Comparison of ENCODE assay signal across 22 cellular contexts in genomic region chr12:90407841-90408240, GRCh38.
DNase-seq lines count a peak whose midpoint lies in the region; ATAC-seq, FAIRE-seq and TF ChIP-seq lines count a peak whose summit lies in the region.
"Had no signal": no experiment of that assay in that cellular context is flagged by ENCODE, and none has a peak within 500 bp of the region (broad histone marks: within the 10 kb centered on the region; RNA-seq: fewer than 3 reads in every experiment).

No MANE protein-coding gene starts in this region.

- ATAC-seq in WTC11 (peak; percentile 87), body of pancreas (no peak), left lung (no peak), GM19452 (IDR thresholded peaks at IDR 0.05; ENCODE audit: unreplicated experiment) (no peak), HG03108 (IDR thresholded peaks at IDR 0.05; ENCODE audit: unreplicated experiment) (no peak)
- ATAC-seq: sciatic nerve, T-helper 17 cell had no signal

- no peaks in the 10 kb centered on the region; the same call in 1 of the 2 replicates for H3K9me3 Mint-ChIP-seq in WTC11
- H3K9me3 Mint-ChIP-seq: activated CD4-positive, alpha-beta memory T cell treated with anti-CD3 and anti-CD28 coated beads, Interleukin-2, amount 10 ng/mL, durations not matched to agents 7 days and 5 days; activated naive CD4-positive, alpha-beta T cell treated with anti-CD3 and anti-CD28 coated beads for 36 hours; activated T-cell treated with anti-CD3 and anti-CD28 coated beads, Interleukin-2, amount 50 U/mL, for 24 hours had no signal

- H3K36me3 ChIP-seq in Loucy (ENCODE audit: insufficient read depth, low read length) (no peaks in the 10 kb centered on the region), keratinocyte (ENCODE audit: control insufficient read depth in 2 of 2, extremely low read depth in 1 of 2, insufficient read depth in 2 of 2, low read length in 2 of 2) (no peaks in the 10 kb centered on the region), body of pancreas (replicated peaks in 1 of 2; ENCODE audit: insufficient read depth in 1 of 2, low read depth in 2 of 2) (no peaks in the 10 kb centered on the region), left lung (no peaks in the 10 kb centered on the region)
- H3K36me3 ChIP-seq: HAP-1, ovary, thyroid gland had no signal

- no peak for TF ChIP-seq POLR2A in body of pancreas (IDR thresholded peaks at IDR 0.05)

- POLR2A ChIA-PET in WTC11 (lab: Charles Lee) = interaction anchor here (0.5 kb wide), 1 partner anchor 107 kb away, joined by 4 read pairs; no protein-coding TSS in a partner anchor

- H3K9me1 ChIP-seq in keratinocyte (ENCODE audit: control insufficient read depth, extremely low read depth, insufficient read depth, low read length) = no peaks in the 10 kb centered on the region

- H3K9me2 ChIP-seq in Loucy (replicated peaks; ENCODE audit: low read depth, low read length) = no peaks in the 10 kb centered on the region

- dilution Hi-C loops in keratinocyte (cut with MboI; ENCODE audit: extremely low pct_ligation_motif_present, low sequenced_read_pairs) = no loop called here

- DNase-seq in D721Med (ENCODE audit: insufficient read length, low spot score) = no peak
- no peak for DNase-seq in WTC11 (ENCODE audit: low spot score)
- DNase-seq in keratinocyte (ENCODE audit: low read depth, low spot score) = no peak
- no peak for DNase-seq in body of pancreas
- no peak for DNase-seq in left lung
- DNase-seq: activated CD4-positive, alpha-beta memory T cell treated with anti-CD3 and anti-CD28 coated beads, Interleukin-2, amount 10 ng/mL, durations not matched to agents 7 days and 5 days; activated naive CD4-positive, alpha-beta T cell treated with anti-CD3 and anti-CD28 coated beads for 36 hours; activated T-cell treated with anti-CD3 and anti-CD28 coated beads, Interleukin-2, amount 50 U/mL, for 24 hours; aorta; NCI-H187; ovary; SHP77 treated with DMSO at 0.1 percent for 48 hours; stimulated activated CD4-positive, alpha-beta T cell treated with anti-CD3 and anti-CD28 coated beads, Interleukin-1b, Interleukin-23, amount 100 ng/mL, for 48 hours; stimulated activated naive CD4-positive, alpha-beta T cell treated with Interleukin-2 at 50 U/mL for 16 hours; T-helper 17 cell; thyroid gland had no signal

- H3K4me3 Mint-ChIP-seq in WTC11 = no peak overlapping the region
- H3K4me3 Mint-ChIP-seq: activated CD4-positive, alpha-beta memory T cell treated with anti-CD3 and anti-CD28 coated beads, Interleukin-2, amount 10 ng/mL, durations not matched to agents 7 days and 5 days; activated naive CD4-positive, alpha-beta T cell treated with anti-CD3 and anti-CD28 coated beads for 36 hours; activated T-cell treated with anti-CD3 and anti-CD28 coated beads, Interleukin-2, amount 50 U/mL, for 24 hours; T-helper 17 cell had no signal

- no peak overlapping the region for H3K4me2 ChIP-seq in Loucy (ENCODE audit: low read depth, low read length, poor library complexity, severe bottlenecking)
- no peak overlapping the region for H3K4me2 ChIP-seq in keratinocyte (ENCODE audit: control insufficient read depth, extremely low read depth, insufficient read depth, low read depth, low read length)

- intact Hi-C loops in body of pancreas (cut with DNase I) (no loop called here), left lung (cut with DNase I) (no loop called here)

- FAIRE-seq in D721Med (lab: Jason Lieb, UNC) (peak; percentile 79), keratinocyte (lab: Jason Lieb, UNC) (peak; percentile 36)
- FAIRE-seq: G401.6 had no signal

- H4K20me1 ChIP-seq in Loucy (ENCODE audit: insufficient read depth, low read length, poor library complexity, severe bottlenecking) (no peaks in the 10 kb centered on the region), keratinocyte (ENCODE audit: control insufficient read depth, extremely low read depth, insufficient read depth, low read length) (no peaks in the 10 kb centered on the region)

- H3K27ac ChIP-seq in keratinocyte (ENCODE audit: control insufficient read depth, insufficient read depth, low read length) (no peak overlapping the region), body of pancreas (no peak overlapping the region), left lung (no peak overlapping the region)
- H3K27ac ChIP-seq: ovary, thyroid gland had no signal

- no peaks in the 10 kb centered on the region for H3F3A ChIP-seq in Loucy (ENCODE audit: low read depth)

- H3K9ac ChIP-seq in Loucy (ENCODE audit: low read depth, low read length, poor library complexity, severe bottlenecking) (no peak overlapping the region), keratinocyte (ENCODE audit: control insufficient read depth, extremely low read depth, insufficient read depth, low read length) (no peak overlapping the region)

- no peaks in the 10 kb centered on the region; the same call in 1 of the 2 replicates for H3K27me3 Mint-ChIP-seq in WTC11 (ENCODE audit: low read depth)
- H3K27me3 Mint-ChIP-seq: activated CD4-positive, alpha-beta memory T cell treated with anti-CD3 and anti-CD28 coated beads, Interleukin-2, amount 10 ng/mL, durations not matched to agents 7 days and 5 days; activated T-cell treated with anti-CD3 and anti-CD28 coated beads, Interleukin-2, amount 50 U/mL, for 24 hours had no signal

- peaks cover 2% of the 10 kb centered on the region for H3K4me1 Mint-ChIP-seq in WTC11
- H3K4me1 Mint-ChIP-seq: activated CD4-positive, alpha-beta memory T cell treated with anti-CD3 and anti-CD28 coated beads, Interleukin-2, amount 10 ng/mL, durations not matched to agents 7 days and 5 days; T-helper 17 cell had no signal

- H3K4me3 ChIP-seq in Loucy (ENCODE audit: low read length, poor library complexity, severe bottlenecking) (no peak overlapping the region), keratinocyte (ENCODE audit: control insufficient read depth in 2 of 3, extremely low read depth in 1 of 3, insufficient read depth in 2 of 3, low read depth in 1 of 3, low read length in 3 of 3) (no peak overlapping the region), body of pancreas (no peak overlapping the region), left lung (no peak overlapping the region)
- H3K4me3 ChIP-seq: HAP-1, ovary, thyroid gland had no signal

- 59 to 65% methylated on average over 2 of the region's 2 CpGs for WGBS in body of pancreas, 2 donors

- no peaks in the 10 kb centered on the region for H3K27me3 ChIP-seq in Loucy (ENCODE audit: insufficient read depth, low read length, poor library complexity, severe bottlenecking)
- no peaks in the 10 kb centered on the region for H3K27me3 ChIP-seq in keratinocyte (ENCODE audit: control insufficient read depth, extremely low read depth, insufficient read depth, low read length)
- H3K27me3 ChIP-seq in body of pancreas = no peaks in the 10 kb centered on the region
- H3K27me3 ChIP-seq in left lung = no peaks in the 10 kb centered on the region
- H3K27me3 ChIP-seq: ovary, thyroid gland had no signal

- H3K79me2 ChIP-seq in Loucy (ENCODE audit: insufficient read depth, low read length) (no peaks in the 10 kb centered on the region), keratinocyte (ENCODE audit: control insufficient read depth, insufficient read depth, low read length) (no peaks in the 10 kb centered on the region)

- TF ChIP-seq CTCF in D721Med (IDR thresholded peaks at IDR 0.05; ENCODE audit: insufficient read depth, missing control alignments) = peak; percentile 32
- peak; percentile 44 for TF ChIP-seq CTCF in Loucy (conservative IDR thresholded peaks at IDR 0.05; ENCODE audit: low read length)
- TF ChIP-seq CTCF in WTC11 (IDR thresholded peaks at IDR 0.05) = no peak
- TF ChIP-seq CTCF in keratinocyte (optimal IDR thresholded peaks at IDR 0.05 in 1 of 3, IDR thresholded peaks at IDR 0.05 in 1 of 3, conservative IDR thresholded peaks at IDR 0.05 in 1 of 3; ENCODE audit: extremely low read depth in 1 of 3, insufficient read depth in 2 of 3, low read length in 3 of 3) = peak in 1 of 3 experiments; percentile 49
- TF ChIP-seq CTCF in body of pancreas (IDR thresholded peaks at IDR 0.05) = no peak
- TF ChIP-seq CTCF in left lung (IDR thresholded peaks at IDR 0.05) = no peak

- H2AFZ ChIP-seq in Loucy (ENCODE audit: low read length) (no peak overlapping the region), keratinocyte (ENCODE audit: control insufficient read depth, low read length) (no peak overlapping the region)

- H3K27ac Mint-ChIP-seq in WTC11 = no peak overlapping the region
- H3K27ac Mint-ChIP-seq: activated CD4-positive, alpha-beta memory T cell treated with anti-CD3 and anti-CD28 coated beads, Interleukin-2, amount 10 ng/mL, durations not matched to agents 7 days and 5 days; activated naive CD4-positive, alpha-beta T cell treated with anti-CD3 and anti-CD28 coated beads for 36 hours; activated T-cell treated with anti-CD3 and anti-CD28 coated beads, Interleukin-2, amount 50 U/mL, for 24 hours; T-helper 17 cell had no signal

- H3K4me1 ChIP-seq in Loucy (ENCODE audit: insufficient read depth, low read length, poor library complexity, severe bottlenecking) = no peaks in the 10 kb centered on the region
- H3K4me1 ChIP-seq in keratinocyte (ENCODE audit: control insufficient read depth, extremely low read depth, insufficient read depth, low read length) = no peaks in the 10 kb centered on the region
- H3K4me1 ChIP-seq in body of pancreas = no peaks in the 10 kb centered on the region
- H3K4me1 ChIP-seq in left lung = no peaks in the 10 kb centered on the region
- H3K4me1 ChIP-seq: HAP-1, thyroid gland had no signal

- no peaks in the 10 kb centered on the region for H3K9me3 ChIP-seq in Loucy (ENCODE audit: insufficient read depth, low read depth, low read length)
- H3K9me3 ChIP-seq in keratinocyte (ENCODE audit: control insufficient read depth, low read depth, low read length) = no peaks in the 10 kb centered on the region
- H3K9me3 ChIP-seq in body of pancreas = no peaks in the 10 kb centered on the region
- H3K9me3 ChIP-seq in left lung = peaks cover 0 to 2% of the 10 kb centered on the region in 2 donors
- H3K9me3 ChIP-seq: HAP-1, ovary, thyroid gland had no signal

- no peaks in the 10 kb centered on the region for H3K36me3 Mint-ChIP-seq in WTC11

- CTCF ChIA-PET in WTC11 (lab: Charles Lee) = interaction anchor here (0.7 kb wide), 1 partner anchor 14 kb away, joined by 3 read pairs; no protein-coding TSS in a partner anchor

TF ChIP-seq in WTC11, 78 proteins besides CTCF, POLR2A, EP300 and RAD21 (continues in another document):
- TF ChIP-seq ESRRA (CRISPR knock-in tag; IDR thresholded peaks at IDR 0.05; ENCODE audit: borderline replicate concordance) = no peak
- TF ChIP-seq HMGA2 (CRISPR knock-in tag; IDR thresholded peaks at IDR 0.05) = no peak
- TF ChIP-seq TEAD1 (CRISPR knock-in tag; IDR thresholded peaks at IDR 0.05) = no peak
- TF ChIP-seq SP1 (CRISPR knock-in tag; conservative IDR thresholded peaks at IDR 0.05) = no peak
- TF ChIP-seq ZNF423 (CRISPR knock-in tag; IDR thresholded peaks at IDR 0.05) = no peak
- TF ChIP-seq GRHL2 (CRISPR knock-in tag; IDR thresholded peaks at IDR 0.05; ENCODE audit: insufficient replicate concordance, severe bottlenecking) = no peak
- TF ChIP-seq ZNF396 (CRISPR knock-in tag; IDR thresholded peaks at IDR 0.05; ENCODE audit: borderline replicate concordance) = no peak

Comparison
In these comparisons a context has a peak if more than half of its experiments do, and no peak if none do; other contexts are left out.
1. CTCF ChIP-seq: peak in D721Med (single experiment) and Loucy (single experiment); none in WTC11 (single experiment), body of pancreas (0 of 7) and left lung (0 of 2).